ENCODE assay signal across 10 cellular contexts in the genomic region with DNA sequence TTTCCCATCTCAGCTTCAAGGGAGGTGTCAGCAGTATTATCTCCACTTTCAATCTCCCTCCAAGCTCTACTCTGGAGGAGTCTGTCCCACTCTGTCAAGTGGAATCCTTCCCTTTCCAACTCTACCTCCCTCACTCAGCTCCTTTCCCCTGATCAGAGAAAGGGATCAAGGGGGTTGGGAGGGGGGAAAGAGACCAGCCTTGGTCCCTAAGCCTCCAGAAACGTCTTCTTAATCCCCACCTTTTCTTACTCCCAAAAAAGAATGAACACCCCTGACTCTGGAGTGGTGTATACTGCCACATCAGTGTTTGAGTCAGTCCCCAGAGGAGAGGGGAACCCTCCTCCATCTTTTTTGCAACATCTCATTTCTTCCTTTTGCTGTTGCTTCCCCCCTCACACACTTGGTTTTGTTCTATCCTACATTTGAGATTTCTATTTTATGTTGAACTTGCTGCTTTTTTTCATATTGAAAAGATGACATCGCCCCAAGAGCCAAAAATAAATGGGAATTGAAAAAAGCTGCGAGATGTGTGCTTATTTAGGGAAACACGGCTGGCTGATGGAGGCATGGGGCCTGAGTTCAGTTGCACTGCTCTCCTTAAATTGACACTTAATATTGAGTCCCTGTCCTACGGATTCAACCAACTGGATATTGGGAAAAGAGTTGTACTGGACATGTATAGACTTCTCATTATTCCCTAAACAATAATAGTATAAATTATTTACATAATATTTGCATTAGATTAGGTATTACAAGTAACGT. TPM values are rescaled to one million over a fixed set of nuclear protein-coding genes. Genes with fewer than 3 reads are reported as not detected.
DNase-seq lines count a peak whose midpoint lies in the region; ATAC-seq and TF ChIP-seq lines count a peak whose summit lies in the region.
"Had no signal": no experiment of that assay in that cellular context is flagged by ENCODE, and none has a peak within 500 bp of the region (broad histone marks: within the 10 kb centered on the region; RNA-seq: fewer than 3 reads in every experiment).

No MANE protein-coding gene starts in this region.

- H3K9me3 Mint-ChIP-seq in Calu3 (ENCODE audit: low read depth, unreplicated experiment) (no peaks in the 10 kb centered on the region), IgD-negative memory B cell (no peaks in the 10 kb centered on the region), osteocyte (ENCODE audit: unreplicated experiment) (no peaks in the 10 kb centered on the region)

- intact Hi-C loops in Calu3 (cut with micrococcal nuclease; ENCODE audit: unreplicated experiment) = loop anchor here (5.0 to 10.0 kb wide), 3 partner anchors 108 to 240 kb away; a partner anchor contains a TSS

- TF ChIP-seq CTCF in Calu3 (IDR thresholded peaks at IDR 0.05; ENCODE audit: unreplicated experiment) (no peak), osteocyte (IDR thresholded peaks at IDR 0.05) (no peak)

- H3K36me3 Mint-ChIP-seq in Calu3 (ENCODE audit: insufficient read depth, unreplicated experiment) (peaks cover 96% of the 10 kb centered on the region), IgD-negative memory B cell (peaks cover 3% of the 10 kb centered on the region), osteocyte (ENCODE audit: unreplicated experiment) (peaks cover 47% of the 10 kb centered on the region)

- no TSS peak for BruUV-seq in Calu3 (replicated peaks; lab: Mats Ljungman, UMichigan)

- H3K27ac Mint-ChIP-seq in Calu3 (ENCODE audit: unreplicated experiment) = peak overlapping the region; percentile 86
- peak overlapping the region; percentile 72 to 98 (median 86) for H3K27ac Mint-ChIP-seq in IgD-negative memory B cell
- peak overlapping the region; percentile 69 for H3K27ac Mint-ChIP-seq in osteocyte (ENCODE audit: unreplicated experiment)

- peak overlapping the region; percentile 3 for H3K4me3 Mint-ChIP-seq in Calu3 (ENCODE audit: low read depth, unreplicated experiment)
- H3K4me3 Mint-ChIP-seq in IgD-negative memory B cell = peak overlapping the region in 2 of 4 donors; percentile 28 to 41
- H3K4me3 Mint-ChIP-seq in osteocyte (ENCODE audit: unreplicated experiment) = peak overlapping the region; percentile 50

- H3K4me1 Mint-ChIP-seq in Calu3 (ENCODE audit: low read depth, unreplicated experiment) = peaks cover 43% of the 10 kb centered on the region
- peaks cover 20 to 39% (median 25%) of the 10 kb centered on the region in 3 donors for H3K4me1 Mint-ChIP-seq in IgD-negative memory B cell
- H3K4me1 Mint-ChIP-seq in osteocyte (ENCODE audit: unreplicated experiment) = peaks cover 39% of the 10 kb centered on the region

- H3K27me3 Mint-ChIP-seq in Calu3 (ENCODE audit: unreplicated experiment) (no peaks in the 10 kb centered on the region), IgD-negative memory B cell (no peaks in the 10 kb centered on the region), osteocyte (ENCODE audit: unreplicated experiment) (no peaks in the 10 kb centered on the region)

- ATAC-seq in activated CD4-positive, CD25-positive, alpha-beta regulatory T cell treated with anti-CD3 and anti-CD28 coated beads, Interleukin-2, amount 50 U/mL, for 24 hours = no peak

- DNase-seq in Calu3 (no peak), astrocyte of the hippocampus (ENCODE audit: low read depth, low spot score) (peak; percentile 13), osteocyte (ENCODE audit: extremely low spot score, unreplicated experiment) (no peak), DMS153 treated with DMSO at 0.1 percent for 48 hours (lab: John Stamatoyannopoulos, UW; ENCODE audit: unreplicated experiment) (no peak), UCSD-AML1 (lab: John Stamatoyannopoulos, UW; ENCODE audit: unreplicated experiment) (no peak)
- DNase-seq: colonic mucosa, NCI-H187 treated with DMSO at 0.1 percent for 48 hours, retina had no signal

- CTCF ChIA-PET in Calu3 (lab: Charles Lee) = interaction anchor here (0.6 to 5.0 kb wide), 3 partner anchors 44 to 46 kb away, joined by 4 to 72 read pairs (median 4); no protein-coding TSS in a partner anchor

RNA-seq across cellular contexts. Expression of a gene that starts 4.9 kb away (rescaled TPM):
- total RNA-seq in Calu3 (2022) (967 and 1,123 TPM in 2 replicates), osteocyte (725 and 729 TPM in 2 replicates)
- 156 TPM for polyA plus RNA-seq in IgD-negative memory B cell

RNA-seq across cellular contexts. Expression of a gene that starts 8.0 kb away (rescaled TPM):
- 62.4 and 66.6 TPM in 2 replicates for total RNA-seq in Calu3 (2022)
- 4.6 TPM for polyA plus RNA-seq in IgD-negative memory B cell
- total RNA-seq in osteocyte = 37.7 and 40.1 TPM in 2 replicates

RNA-seq across cellular contexts. Expression of a gene that starts 17.4 kb away (rescaled TPM):
- total RNA-seq in Calu3 (2022) (240 and 243 TPM in 2 replicates), osteocyte (86.8 and 88.1 TPM in 2 replicates)
- 97.3 TPM for polyA plus RNA-seq in IgD-negative memory B cell

RNA-seq across cellular contexts. Expression of a gene that starts 19.3 kb away (rescaled TPM):
- total RNA-seq in Calu3 (2022) (270 and 458 TPM in 2 replicates), osteocyte (395 and 418 TPM in 2 replicates)
- polyA plus RNA-seq in IgD-negative memory B cell = 0.73 TPM

RNA-seq across cellular contexts. Expression of a gene that starts 34.3 kb away (rescaled TPM):
- total RNA-seq in Calu3 (2022) = 22.8 and 30.2 TPM in 2 replicates
- polyA plus RNA-seq in IgD-negative memory B cell = 56.1 TPM
- 28.1 and 31.5 TPM in 2 replicates for total RNA-seq in osteocyte
